In the genomic region with DNA sequence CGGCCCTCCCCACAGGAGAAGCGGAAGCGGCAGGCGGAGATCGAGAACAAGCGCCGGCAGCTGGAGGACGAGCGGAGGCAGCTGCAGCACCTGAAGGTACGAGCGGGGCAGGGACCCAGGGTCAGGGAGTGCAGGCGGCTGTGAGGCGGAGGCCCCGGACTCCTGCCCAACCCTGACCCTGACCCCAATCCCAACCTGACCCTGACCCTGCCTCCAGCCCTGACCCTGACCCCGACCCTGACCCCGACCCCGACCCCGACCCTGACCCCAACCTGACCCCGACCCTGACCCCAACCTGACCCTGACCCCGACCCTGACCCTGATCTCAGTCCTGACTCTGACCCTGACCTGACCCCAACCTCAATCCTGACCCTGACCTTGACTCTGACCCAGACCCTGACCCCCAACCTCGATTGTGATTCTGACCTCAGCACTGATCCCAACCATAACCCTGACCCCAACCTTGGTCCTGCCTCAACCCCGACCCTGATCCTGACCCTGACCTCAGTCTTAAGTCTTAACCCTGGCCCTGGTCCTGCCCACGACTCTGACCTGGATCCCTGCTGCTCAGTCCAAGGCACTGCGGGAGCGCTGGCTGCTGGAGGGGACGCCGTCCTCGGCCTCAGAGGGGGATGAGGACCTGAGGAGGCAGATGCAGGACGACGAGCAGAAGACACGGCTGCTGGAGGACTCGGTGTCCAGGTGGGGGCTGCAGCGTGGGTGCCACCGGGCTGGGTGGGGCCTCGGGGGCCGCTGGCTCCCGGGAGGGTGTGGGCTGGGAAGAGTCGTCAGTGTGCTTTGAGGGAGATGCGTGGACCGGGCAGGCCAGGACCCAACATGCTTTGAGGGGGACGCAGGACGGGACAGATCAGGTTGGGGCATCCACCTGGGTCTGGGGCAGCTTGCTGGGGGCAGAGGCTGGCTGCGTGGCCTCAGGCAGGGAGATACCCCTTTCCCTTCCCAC, we compare ENCODE assay signal across 18 cellular contexts. TPM values are rescaled to one million over a fixed set of nuclear protein-coding genes. Genes with fewer than 3 reads are reported as not detected.
A peak's percentile ranks its signal among the peaks of the same experiment; 100 is the strongest.
DNase-seq lines count a peak whose midpoint lies in the region; ATAC-seq and TF ChIP-seq lines count a peak whose summit lies in the region.
"Had no signal": no experiment of that assay in that cellular context is flagged by ENCODE, and none has a peak within 500 bp of the region (broad histone marks: within the 10 kb centered on the region; RNA-seq: fewer than 3 reads in every experiment).

No MANE protein-coding gene starts in this region.

- WGBS in spleen, 5 donors: 70 to 85% (median 76%) methylated on average over 28 to 43 of the region's 43 CpGs

- H3K4me1 ChIP-seq in HCT116 (ENCODE audit: control insufficient read depth in 1 of 2, insufficient read depth in 2 of 2, low read length in 2 of 2) (peaks cover 9 to 11% of the 10 kb centered on the region in 2 experiments), spleen (peaks cover 8 to 55% (median 30%) of the 10 kb centered on the region in 6 donors)

- H4K20me1 ChIP-seq in HCT116 (ENCODE audit: insufficient read depth): no peaks in the 10 kb centered on the region

- H3K4me3 ChIP-seq in HCT116 (replicated peaks in 1 of 2; ENCODE audit: low read depth in 1 of 2, low read length in 2 of 2) (no peak overlapping the region), spleen (no peak overlapping the region)

- TF ChIP-seq POLR2A in HCT116 (IDR thresholded peaks at IDR 0.05; ENCODE audit: borderline replicate concordance, extremely low read depth, insufficient read depth, insufficient read length) (no peak), spleen (IDR thresholded peaks at IDR 0.05) (no peak)

- no TSS peak for BruUV-seq in HCT116 (replicated peaks; lab: Mats Ljungman, UMichigan)

- no peaks in the 10 kb centered on the region for H3K9me2 ChIP-seq in HCT116 (ENCODE audit: insufficient read depth)

- H3K36me3 ChIP-seq in HCT116 (ENCODE audit: control insufficient read depth in 1 of 2, insufficient read depth in 2 of 2, low read length in 2 of 2) (no peaks in the 10 kb centered on the region; a peak in 1 of 4 replicates), spleen (no peaks in the 10 kb centered on the region)

- CTCF ChIA-PET in HCT116 (lab: Charles Lee): no interaction called here

- H3K4me2 ChIP-seq in HCT116 (ENCODE audit: low read length): no peak overlapping the region

- DNase-seq in HCT116 (ENCODE audit: low read depth, low spot score) (no peak), chondrocyte (ENCODE audit: low spot score) (no peak), left ventricle myocardium superior (no peak), spleen (no peak), H4 (ENCODE audit: low spot score) (no peak)
- no peak for DNase-seq in activated naive CD8-positive, alpha-beta T cell treated with anti-CD3 and anti-CD28 coated beads, Interleukin-2, amount 50 U/mL, for 24 hours
- DNase-seq: activated CD4-positive, alpha-beta T cell treated with anti-CD3 and anti-CD28 coated beads, Interleukin-2, amount 10 ng/mL, durations not matched to agents 7 days and 5 days; activated naive CD8-positive, alpha-beta T cell treated with anti-CD3 and anti-CD28 coated beads, Interleukin-2, amount 10 ng/mL, durations not matched to agents 7 days and 5 days; activated T-cell treated with anti-CD3 and anti-CD28 coated beads, Interleukin-2, amount 50 U/mL, for 24 hours; DMS 273 treated with DMSO at 0.1 percent for 48 hours; hippocampal formation; naive B cell; T1000 had no signal

- TF ChIP-seq RAD21 in HCT116 (IDR thresholded peaks at IDR 0.05; ENCODE audit: low read depth): no peak

- POLR2A ChIA-PET in HCT116 (lab: Charles Lee): no interaction called here

- intact Hi-C loops in HCT116 (cut with micrococcal nuclease) (no loop called here), left ventricle myocardium superior (cut with micrococcal nuclease) (no loop called here), spleen (cut with DNase I; ENCODE audit: low total_unique reads) (no loop called here)

- H3K27me3 ChIP-seq in HCT116 (ENCODE audit: insufficient read depth, low read length): no peaks in the 10 kb centered on the region
- H3K27me3 ChIP-seq in spleen (replicated peaks in 1 of 7): peaks cover 0 to 11% (median 0%) of the 10 kb centered on the region in 7 donors

- no peak overlapping the region for H3K27ac ChIP-seq in HCT116 (ENCODE audit: low read depth, low read length)
- peak overlapping the region; percentile 44 to 92 (median 85) for H3K27ac ChIP-seq in spleen
- H3K27ac ChIP-seq: epithelial cell of prostate had no signal

- ATAC-seq in HCT116: peak; percentile 12
- peak; percentile 28 for ATAC-seq in left ventricle myocardium superior
- ATAC-seq in GM19395 (IDR thresholded peaks at IDR 0.05; ENCODE audit: unreplicated experiment): no peak
- no peak for ATAC-seq in activated naive CD8-positive, alpha-beta T cell treated with anti-CD3 and anti-CD28 coated beads, Interleukin-2, amount 50 U/mL, for 24 hours
- no peak for ATAC-seq in HG03469 (IDR thresholded peaks at IDR 0.05; ENCODE audit: unreplicated experiment)

- H2AFZ ChIP-seq in HCT116 (ENCODE audit: low read depth, low read length, poor library complexity, severe bottlenecking): no peak overlapping the region

- RAD21 ChIA-PET in HCT116 (lab: Charles Lee; ENCODE audit: low non-redundant PET in 1 of 2, low total read pairs in 2 of 2, uncharacterized antibody in 2 of 2, unreplicated experiment in 2 of 2): no interaction called here

- peaks cover 13% of the 10 kb centered on the region for H3K36me3 Mint-ChIP-seq in chondrocyte (ENCODE audit: low read depth)
- H3K36me3 Mint-ChIP-seq in activated naive CD8-positive, alpha-beta T cell treated with anti-CD3 and anti-CD28 coated beads, Interleukin-2, amount 50 U/mL, for 24 hours (ENCODE audit: low read depth): no peaks in the 10 kb centered on the region
- H3K36me3 Mint-ChIP-seq: activated naive CD8-positive, alpha-beta T cell treated with anti-CD3 and anti-CD28 coated beads, Interleukin-2, amount 10 ng/mL, durations not matched to agents 7 days and 5 days; naive B cell had no signal

- H3K27me3 Mint-ChIP-seq in chondrocyte (ENCODE audit: low read depth): no peaks in the 10 kb centered on the region
- H3K27me3 Mint-ChIP-seq in activated naive CD8-positive, alpha-beta T cell treated with anti-CD3 and anti-CD28 coated beads, Interleukin-2, amount 50 U/mL, for 24 hours: no peaks in the 10 kb centered on the region
- H3K27me3 Mint-ChIP-seq: activated CD4-positive, alpha-beta T cell treated with anti-CD3 and anti-CD28 coated beads, Interleukin-2, amount 10 ng/mL, durations not matched to agents 7 days and 5 days had no signal

- TF ChIP-seq CTCF in HCT116 (IDR thresholded peaks at IDR 0.05 in 2 of 3, conservative IDR thresholded peaks at IDR 0.05 in 1 of 3; ENCODE audit: borderline replicate concordance in 1 of 3, insufficient read depth in 1 of 3, low read depth in 2 of 3, low read length in 2 of 3) (no peak), chondrocyte (IDR thresholded peaks at IDR 0.05) (no peak), spleen (IDR thresholded peaks at IDR 0.05 in 8 of 11, conservative IDR thresholded peaks at IDR 0.05 in 3 of 11) (peak in 1 of 11 experiments; percentile 10)

- H3K79me2 ChIP-seq in HCT116 (ENCODE audit: insufficient read depth, low read length): no peaks in the 10 kb centered on the region

- H3K4me3 Mint-ChIP-seq in chondrocyte (ENCODE audit: unreplicated experiment): no peak overlapping the region
- no peak overlapping the region for H3K4me3 Mint-ChIP-seq in activated naive CD8-positive, alpha-beta T cell treated with anti-CD3 and anti-CD28 coated beads, Interleukin-2, amount 50 U/mL, for 24 hours
- H3K4me3 Mint-ChIP-seq: activated CD4-positive, alpha-beta T cell treated with anti-CD3 and anti-CD28 coated beads, Interleukin-2, amount 10 ng/mL, durations not matched to agents 7 days and 5 days; activated naive CD8-positive, alpha-beta T cell treated with anti-CD3 and anti-CD28 coated beads, Interleukin-2, amount 10 ng/mL, durations not matched to agents 7 days and 5 days; activated T-cell treated with anti-CD3 and anti-CD28 coated beads, Interleukin-2, amount 50 U/mL, for 24 hours had no signal

- H3K9me3 ChIP-seq in HCT116 (ENCODE audit: control insufficient read depth in 1 of 2, insufficient read depth in 1 of 2, low read depth in 1 of 2, low read length in 2 of 2): no peaks in the 10 kb centered on the region
- H3K9me3 ChIP-seq in spleen: no peaks in the 10 kb centered on the region

- peaks cover 17% of the 10 kb centered on the region for H3K4me1 Mint-ChIP-seq in chondrocyte (ENCODE audit: low read depth)
- H3K4me1 Mint-ChIP-seq in activated naive CD8-positive, alpha-beta T cell treated with anti-CD3 and anti-CD28 coated beads, Interleukin-2, amount 50 U/mL, for 24 hours: no peaks in the 10 kb centered on the region
- H3K4me1 Mint-ChIP-seq: activated CD4-positive, alpha-beta T cell treated with anti-CD3 and anti-CD28 coated beads, Interleukin-2, amount 10 ng/mL, durations not matched to agents 7 days and 5 days; activated naive CD8-positive, alpha-beta T cell treated with anti-CD3 and anti-CD28 coated beads, Interleukin-2, amount 10 ng/mL, durations not matched to agents 7 days and 5 days had no signal

- no peak overlapping the region for H3K9ac ChIP-seq in HCT116 (ENCODE audit: low read length)

- H3K9me3 Mint-ChIP-seq in chondrocyte (ENCODE audit: low read depth): no peaks in the 10 kb centered on the region
- no peaks in the 10 kb centered on the region for H3K9me3 Mint-ChIP-seq in activated naive CD8-positive, alpha-beta T cell treated with anti-CD3 and anti-CD28 coated beads, Interleukin-2, amount 50 U/mL, for 24 hours
- H3K9me3 Mint-ChIP-seq: activated CD4-positive, alpha-beta T cell treated with anti-CD3 and anti-CD28 coated beads, Interleukin-2, amount 10 ng/mL, durations not matched to agents 7 days and 5 days; activated naive CD8-positive, alpha-beta T cell treated with anti-CD3 and anti-CD28 coated beads, Interleukin-2, amount 10 ng/mL, durations not matched to agents 7 days and 5 days; activated T-cell treated with anti-CD3 and anti-CD28 coated beads, Interleukin-2, amount 50 U/mL, for 24 hours; naive B cell had no signal

- H3K27ac Mint-ChIP-seq in chondrocyte (ENCODE audit: unreplicated experiment): peak overlapping the region; percentile 12
- no peak overlapping the region for H3K27ac Mint-ChIP-seq in activated naive CD8-positive, alpha-beta T cell treated with anti-CD3 and anti-CD28 coated beads, Interleukin-2, amount 50 U/mL, for 24 hours
- H3K27ac Mint-ChIP-seq: activated CD4-positive, alpha-beta T cell treated with anti-CD3 and anti-CD28 coated beads, Interleukin-2, amount 10 ng/mL, durations not matched to agents 7 days and 5 days; activated naive CD8-positive, alpha-beta T cell treated with anti-CD3 and anti-CD28 coated beads, Interleukin-2, amount 10 ng/mL, durations not matched to agents 7 days and 5 days; activated T-cell treated with anti-CD3 and anti-CD28 coated beads, Interleukin-2, amount 50 U/mL, for 24 hours; naive B cell had no signal

RNA-seq across cellular contexts. Expression of a gene that starts 18.5 kb away (rescaled TPM):
- total RNA-seq in HCT116 (2021; ENCODE audit: unreplicated experiment): 43.7 TPM
- polyA plus RNA-seq in HCT116 (2012): 28.5 and 34.2 TPM in 2 replicates
- total RNA-seq in chondrocyte: 166 to 182 TPM (median 175 TPM) in 3 replicates
- total RNA-seq in left ventricle myocardium superior: 30.1 TPM
- total RNA-seq in spleen: 10 to 100 TPM; 19.9 to 80.1 (median 30.0) TPM
- polyA plus RNA-seq in spleen: 10 to 100 TPM in 1 of 3 donors, 1 to 10 TPM in 2; 6.0 to 24.1 (median 7.0) TPM
- 3.7 and 5.8 TPM in 2 replicates for total RNA-seq in H4 (2014; rRNA removed; shearing (Covaris generic))
- total RNA-seq: activated CD4-positive, alpha-beta T cell treated with anti-CD3 and anti-CD28 coated beads, Interleukin-2, amount 10 ng/mL, durations not matched to agents 7 days and 5 days; activated naive CD8-positive, alpha-beta T cell treated with anti-CD3 and anti-CD28 coated beads, Interleukin-2, amount 10 ng/mL, durations not matched to agents 7 days and 5 days had no signal

RNA-seq across cellular contexts. Expression of a gene that starts 23.6 kb away (rescaled TPM):
- 38.2 TPM for total RNA-seq in HCT116 (2021; ENCODE audit: unreplicated experiment)
- 30.6 and 31.5 TPM in 2 replicates for polyA plus RNA-seq in HCT116 (2012)
- 1.5 to 2.2 TPM (median 1.6 TPM) in 3 replicates for total RNA-seq in chondrocyte
- not detected for total RNA-seq in left ventricle myocardium superior
- not detected for total RNA-seq in spleen
- polyA plus RNA-seq in spleen: under 1 TPM in 1 of 3 donors, not detected in 2; 0.13 TPM
- total RNA-seq in H4 (2014; rRNA removed; shearing (Covaris generic)): not detected in 2 replicates
- total RNA-seq: activated CD4-positive, alpha-beta T cell treated with anti-CD3 and anti-CD28 coated beads, Interleukin-2, amount 10 ng/mL, durations not matched to agents 7 days and 5 days; activated naive CD8-positive, alpha-beta T cell treated with anti-CD3 and anti-CD28 coated beads, Interleukin-2, amount 10 ng/mL, durations not matched to agents 7 days and 5 days; pulmonary artery endothelial cell had no signal

RNA-seq across cellular contexts. Expression of a gene that starts 32.0 kb away (rescaled TPM):
- not detected for total RNA-seq in HCT116 (2021; ENCODE audit: unreplicated experiment)
- 0.12 and 0.16 TPM in 2 replicates for polyA plus RNA-seq in HCT116 (2012)
- total RNA-seq in chondrocyte: not detected in 3 replicates
- total RNA-seq in left ventricle myocardium superior: not detected
- total RNA-seq in spleen: 1 to 10 TPM in 2 of 7 donors, under 1 TPM in 3, not detected in 2; 0.46 to 2.5 (median 0.60) TPM
- polyA plus RNA-seq in spleen: under 1 TPM; 0.24 to 0.70 (median 0.27) TPM
- total RNA-seq in H4 (2014; rRNA removed; shearing (Covaris generic)): not detected in 2 replicates
- total RNA-seq: activated CD4-positive, alpha-beta T cell treated with anti-CD3 and anti-CD28 coated beads, Interleukin-2, amount 10 ng/mL, durations not matched to agents 7 days and 5 days; activated naive CD8-positive, alpha-beta T cell treated with anti-CD3 and anti-CD28 coated beads, Interleukin-2, amount 10 ng/mL, durations not matched to agents 7 days and 5 days; cerebellum had no signal

RNA-seq across cellular contexts. Expression of a gene that starts 51.1 kb away (rescaled TPM):
- total RNA-seq in HCT116 (2021; ENCODE audit: unreplicated experiment) (29.1 TPM), chondrocyte (267 to 316 TPM (median 312 TPM) in 3 replicates), left ventricle myocardium superior (24.6 TPM), spleen (10 to 100 TPM; 11.5 to 43.4 (median 16.6) TPM)
- 25.7 and 26.1 TPM in 2 replicates for polyA plus RNA-seq in HCT116 (2012)
- polyA plus RNA-seq in spleen: 10 to 100 TPM in 2 of 3 donors, 1 to 10 TPM in 1; 5.6 to 31.2 (median 10.9) TPM
- 35.6 and 45.6 TPM in 2 replicates for total RNA-seq in H4 (2014; rRNA removed; shearing (Covaris generic))

Comparison
In these comparisons a context has a peak if more than half of its experiments do, and no peak if none do; other contexts are left out.
1. ATAC-seq: peak in HCT116 (single experiment) and left ventricle myocardium superior (single experiment); none in GM19395 (single experiment), activated naive CD8-positive, alpha-beta T cell treated with anti-CD3 and anti-CD28 coated beads, Interleukin-2, amount 50 U/mL, for 24 hours (single experiment) and HG03469 (single experiment).
2. RNA of a gene that starts 23.6 kb away (total RNA-seq): 38.2 TPM in HCT116 (single experiment); 1.5 to 2.2 TPM in chondrocyte, not detected in spleen, not detected in left ventricle myocardium superior (single experiment) and not detected in H4; every median in the first group is over 10 times any median in the second.